ENCODE assay signal across 8 cellular contexts in the genomic region with DNA sequence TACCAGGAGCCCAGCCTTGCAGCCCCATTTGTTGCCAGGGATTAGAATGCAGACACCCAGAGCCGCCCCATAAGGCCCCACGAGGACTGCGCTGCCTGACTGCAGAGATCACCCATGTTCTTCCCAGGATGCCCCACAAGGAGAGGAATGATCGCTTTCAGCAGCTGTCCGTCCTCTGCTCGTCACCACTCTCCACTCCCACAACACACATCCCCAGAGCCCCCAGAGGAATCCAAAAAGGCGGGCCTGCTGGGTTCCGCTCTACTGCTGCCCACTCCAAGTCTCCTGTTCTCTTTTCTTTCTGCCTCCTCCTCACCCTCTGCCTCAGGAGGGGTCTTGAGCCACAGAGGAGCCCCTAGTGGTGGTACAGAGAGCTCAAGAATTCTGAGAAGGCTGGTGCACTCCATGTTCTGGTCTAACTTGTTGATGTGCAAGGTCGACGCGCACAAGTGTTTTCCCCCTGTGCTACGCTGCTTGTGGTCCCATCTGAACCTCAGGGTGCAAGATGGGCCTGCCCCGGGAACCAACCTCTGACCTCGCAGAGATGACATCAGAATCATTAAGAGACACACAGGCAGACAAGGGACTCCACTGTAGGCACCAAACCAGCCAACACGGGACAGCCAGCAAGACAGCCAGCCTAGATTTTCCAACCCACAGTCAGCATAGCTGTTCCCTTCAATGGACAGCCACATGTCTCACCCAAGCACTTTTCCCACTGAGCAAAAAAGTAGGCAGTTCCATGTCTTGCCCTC. TPM values are rescaled to one million over a fixed set of nuclear protein-coding genes. Genes with fewer than 3 reads are reported as not detected.
DNase-seq lines count a peak whose midpoint lies in the region; ATAC-seq and TF ChIP-seq lines count a peak whose summit lies in the region.

No MANE protein-coding gene starts in this region.

- ATAC-seq in HG03442 (IDR thresholded peaks at IDR 0.05; ENCODE audit: unreplicated experiment) (no peak), HG03565 (IDR thresholded peaks at IDR 0.05; ENCODE audit: unreplicated experiment) (no peak), GM18867 (IDR thresholded peaks at IDR 0.05; ENCODE audit: unreplicated experiment) (no peak)

- peak; percentile 47 for DNase-seq in ACHN
- peak; percentile 44 for DNase-seq in KBM-7
- DNase-seq in chondrocyte (ENCODE audit: low spot score): no peak
- DNase-seq in mesothelial cell of epicardium (ENCODE audit: low spot score in 2 of 2, unreplicated experiment in 2 of 2): no peak
- DNase-seq in GM10266 (ENCODE audit: extremely low spot score): no peak

- no peaks in the 10 kb centered on the region for H3K36me3 Mint-ChIP-seq in chondrocyte (ENCODE audit: low read depth)
- no peaks in the 10 kb centered on the region for H3K36me3 Mint-ChIP-seq in mesothelial cell of epicardium

- H3K4me1 Mint-ChIP-seq in chondrocyte (ENCODE audit: low read depth) (peaks cover 81% of the 10 kb centered on the region), mesothelial cell of epicardium (peaks cover 75% of the 10 kb centered on the region)

- no peaks in the 10 kb centered on the region for H3K9me3 Mint-ChIP-seq in chondrocyte (ENCODE audit: low read depth)
- H3K9me3 Mint-ChIP-seq in mesothelial cell of epicardium: no peaks in the 10 kb centered on the region

- H3K27me3 Mint-ChIP-seq in chondrocyte (ENCODE audit: low read depth): no peaks in the 10 kb centered on the region
- no peaks in the 10 kb centered on the region for H3K27me3 Mint-ChIP-seq in mesothelial cell of epicardium (ENCODE audit: low read depth)

- TF ChIP-seq CTCF in chondrocyte (IDR thresholded peaks at IDR 0.05) (peak; percentile 51), mesothelial cell of epicardium (IDR thresholded peaks at IDR 0.05; ENCODE audit: unreplicated experiment) (no peak), GM10266 (IDR thresholded peaks at IDR 0.05; ENCODE audit: control insufficient read depth, insufficient read depth, low read depth, missing control alignments) (no peak)

- in situ Hi-C loops in ACHN (cut with HindIII; ENCODE audit: low pct_ligation_motif_present, low pct_unique_long_range_greater_than_20kb, low sequenced_read_pairs) (no loop called here), KBM-7 (cut with MboI; ENCODE audit: low pct_unique_long_range_greater_than_20kb, low sequenced_read_pairs) (no loop called here)

- H3K27ac Mint-ChIP-seq in chondrocyte (ENCODE audit: unreplicated experiment): peak overlapping the region; percentile 94
- H3K27ac Mint-ChIP-seq in mesothelial cell of epicardium: peak overlapping the region; percentile 99

- H3K4me3 Mint-ChIP-seq in chondrocyte (ENCODE audit: unreplicated experiment) (peak overlapping the region; percentile 25), mesothelial cell of epicardium (peak overlapping the region; percentile 32)

RNA-seq across cellular contexts. Expression of a gene that starts 30.0 kb away (rescaled TPM):
- total RNA-seq in chondrocyte: 68.1 to 79.5 TPM (median 70.5 TPM) in 3 replicates
- 113 to 123 TPM (median 117 TPM) in 3 replicates for total RNA-seq in mesothelial cell of epicardium

RNA-seq across cellular contexts. Expression of a gene that starts 34.6 kb away (rescaled TPM):
- total RNA-seq in chondrocyte: 1,691 to 2,186 TPM (median 1,706 TPM) in 3 replicates
- 1,924 to 1,989 TPM (median 1,950 TPM) in 3 replicates for total RNA-seq in mesothelial cell of epicardium

RNA-seq across cellular contexts. Expression of a gene that starts 41.0 kb away (rescaled TPM):
- total RNA-seq in chondrocyte: 92.3 to 137 TPM (median 97.5 TPM) in 3 replicates
- 121 to 134 TPM (median 127 TPM) in 3 replicates for total RNA-seq in mesothelial cell of epicardium

RNA-seq across cellular contexts. Expression of a gene that starts 56.2 kb away (rescaled TPM):
- total RNA-seq in chondrocyte (4,282 to 4,899 TPM (median 4,793 TPM) in 3 replicates), mesothelial cell of epicardium (9,118 to 10,048 TPM (median 9,930 TPM) in 3 replicates)

RNA-seq across cellular contexts. Expression of a gene that starts 57.5 kb away (rescaled TPM):
- total RNA-seq in chondrocyte (1,613 to 1,880 TPM (median 1,738 TPM) in 3 replicates), mesothelial cell of epicardium (5,196 to 5,477 TPM (median 5,368 TPM) in 3 replicates)

Comparison
In these comparisons a context has a peak if more than half of its experiments do, and no peak if none do; other contexts are left out.
1. DNase-seq: peak in ACHN (single experiment) and KBM-7 (single experiment); none in chondrocyte (single experiment), mesothelial cell of epicardium (0 of 2) and GM10266 (single experiment).